Comparison of ENCODE assay signal across 8 cellular contexts in the genomic region with DNA sequence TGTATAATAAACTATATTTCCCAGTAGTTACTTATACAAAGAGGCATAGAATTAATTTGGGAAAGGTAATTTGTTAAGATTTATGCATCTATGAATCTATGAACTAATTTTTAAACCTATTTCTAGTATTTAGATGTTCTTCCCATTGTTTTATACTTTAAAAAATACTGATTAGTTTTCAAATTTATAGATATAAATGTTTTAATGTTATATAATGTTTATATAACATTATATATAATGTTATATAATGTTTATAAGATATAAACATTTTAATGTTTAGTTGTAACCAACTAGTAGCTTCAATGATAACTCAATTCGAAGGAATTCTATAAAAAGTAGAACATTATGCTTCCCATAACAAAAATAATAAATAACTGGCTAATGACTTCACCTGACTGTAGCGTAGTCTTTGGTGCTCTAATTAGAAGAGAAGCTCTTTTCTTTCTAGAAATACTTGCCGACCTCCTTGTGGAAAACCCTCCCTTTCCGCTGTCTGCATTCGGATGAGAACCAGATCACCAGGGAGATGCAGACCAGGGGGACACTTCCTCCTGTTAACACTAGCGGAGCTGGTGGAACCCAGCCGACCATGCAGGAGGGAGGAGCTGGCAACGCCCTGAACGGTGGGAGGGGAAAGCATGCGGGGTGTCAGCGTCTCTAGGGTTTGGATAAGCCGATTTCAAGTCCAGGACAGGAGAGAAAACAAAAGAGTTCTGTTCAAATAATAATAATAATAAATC.
DNase-seq lines count a peak whose midpoint lies in the region; ATAC-seq and TF ChIP-seq lines count a peak whose summit lies in the region.

No MANE protein-coding gene starts in this region.

- 0 to 1% methylated on average over 12 of the region's 12 CpGs for WGBS in thyroid gland, 2 donors

- peak; percentile 52 for ATAC-seq in GM21723 (IDR thresholded peaks at IDR 0.05; ENCODE audit: unreplicated experiment)

- intact Hi-C loops in thyroid gland (cut with DNase I), result loop anchor here (5.0 kb wide), 2 partner anchors 232 to 577 kb away; no protein-coding TSS in a partner anchor

- no peaks in the 10 kb centered on the region for H3K9me3 ChIP-seq in DOHH2 (ENCODE audit: control insufficient read depth, insufficient read depth, low read length)
- no peaks in the 10 kb centered on the region for H3K9me3 ChIP-seq in KOPT-K1 (ENCODE audit: insufficient read depth, low read length, poor library complexity, severe bottlenecking)
- no peaks in the 10 kb centered on the region for H3K9me3 ChIP-seq in thyroid gland

- H3F3A ChIP-seq in DOHH2 (ENCODE audit: control insufficient read depth, insufficient read depth), result peaks cover 16% of the 10 kb centered on the region

- H3K9me2 ChIP-seq in DOHH2 (replicated peaks; ENCODE audit: control insufficient read depth, low read length), result no peaks in the 10 kb centered on the region

- TF ChIP-seq POLR2A in thyroid gland (IDR thresholded peaks at IDR 0.05), result no peak

- H3K4me1 ChIP-seq in DOHH2 (ENCODE audit: control insufficient read depth, low read length) (peaks cover 22% of the 10 kb centered on the region), thyroid gland (no peaks in the 10 kb centered on the region)

- H4K20me1 ChIP-seq in DOHH2 (ENCODE audit: control insufficient read depth, insufficient read depth, low read depth, low read length), result no peaks in the 10 kb centered on the region

- TF ChIP-seq CTCF in DOHH2 (IDR thresholded peaks at IDR 0.05; ENCODE audit: low read depth, low read length, poor library complexity, severe bottlenecking) (no peak), thyroid gland (IDR thresholded peaks at IDR 0.05) (no peak)

- no peaks in the 10 kb centered on the region for H3K79me2 ChIP-seq in DOHH2 (ENCODE audit: control insufficient read depth, low read length)

- DNase-seq in RPMI8226, result peak; percentile 93
- peak; percentile 26 to 55 for DNase-seq in activated T-helper 1 cell treated with anti-CD3 and anti-CD28 coated beads, Interleukin-2, amount 50 U/mL, for 16 hours (ENCODE audit: low read depth in 1 of 2, low spot score in 1 of 2)
- DNase-seq in fibroblast of the conjunctiva (ENCODE audit: low read depth), result peak; percentile 80
- peak in 36 of 56 donors; percentile 0 to 66 (median 26) for DNase-seq in nucleus accumbens (lab: John Stamatoyannopoulos, UW)
- DNase-seq in thyroid gland, result peak; percentile 53 to 57

- H3K36me3 ChIP-seq in DOHH2 (ENCODE audit: control insufficient read depth, low read length) (no peaks in the 10 kb centered on the region), KOPT-K1 (ENCODE audit: insufficient read depth, low read length) (no peaks in the 10 kb centered on the region), thyroid gland (no peaks in the 10 kb centered on the region)

- H3K4me2 ChIP-seq in DOHH2 (ENCODE audit: low read length), result peak overlapping the region; percentile 98

- H3K4me3 ChIP-seq in DOHH2 (ENCODE audit: low read length) (peak overlapping the region; percentile 100), thyroid gland (replicated peaks in 1 of 3) (peak overlapping the region in 2 of 3 donors; percentile 16 to 27)

- H3K27ac ChIP-seq in DOHH2 (ENCODE audit: low read depth, low read length) (no peak overlapping the region), KOPT-K1 (ENCODE audit: low read depth, low read length, poor library complexity, severe bottlenecking) (peak overlapping the region; percentile 69), thyroid gland (no peak overlapping the region)

- peaks cover 15% of the 10 kb centered on the region for H3K27me3 ChIP-seq in DOHH2 (ENCODE audit: control insufficient read depth, low read length)
- peaks cover 9% of the 10 kb centered on the region for H3K27me3 ChIP-seq in thyroid gland

Comparison
In these comparisons a context has a peak if more than half of its experiments do, and no peak if none do; other contexts are left out.
1. DNase-seq: peak in every context shown above with its lines; median percentile 93 in RPMI8226; 80 in fibroblast of the conjunctiva; 55 in thyroid gland; 40 in activated T-helper 1 cell treated with anti-CD3 and anti-CD28 coated beads, Interleukin-2, amount 50 U/mL, for 16 hours; 26 in nucleus accumbens.